ENCODE assay signal across 18 cellular contexts in genomic region chr4:26080876-26081628, GRCh38.
DNase-seq lines count a peak whose midpoint lies in the region; ATAC-seq and TF ChIP-seq lines count a peak whose summit lies in the region.
"Had no signal": no experiment of that assay in that cellular context is flagged by ENCODE, and none has a peak within 500 bp of the region (broad histone marks: within the 10 kb centered on the region; RNA-seq: fewer than 3 reads in every experiment).

No MANE protein-coding gene starts in this region.

- H3K36me3 Mint-ChIP-seq in activated CD4-positive, alpha-beta T cell treated with anti-CD3 and anti-CD28 coated beads, Interleukin-2, amount 10 ng/mL, durations not matched to agents 7 days and 5 days (ENCODE audit: low read depth) = peaks cover 17% of the 10 kb centered on the region
- peaks cover 18% of the 10 kb centered on the region for H3K36me3 Mint-ChIP-seq in activated T-helper 17 cell treated with anti-CD3 and anti-CD28 coated beads, Interleukin-2, amount 50 U/mL, for 72 hours (ENCODE audit: low read depth)
- H3K36me3 Mint-ChIP-seq: naive thymus-derived CD8-positive, alpha-beta T cell had no signal

- TF ChIP-seq POLR2A in HCT116 (IDR thresholded peaks at IDR 0.05; ENCODE audit: borderline replicate concordance, extremely low read depth, insufficient read depth, insufficient read length) = no peak

- no peak overlapping the region for H3K4me3 Mint-ChIP-seq in activated CD4-positive, alpha-beta T cell treated with anti-CD3 and anti-CD28 coated beads, Interleukin-2, amount 10 ng/mL, durations not matched to agents 7 days and 5 days
- peak overlapping the region; percentile 75 for H3K4me3 Mint-ChIP-seq in activated T-helper 17 cell treated with anti-CD3 and anti-CD28 coated beads, Interleukin-2, amount 50 U/mL, for 72 hours
- H3K4me3 Mint-ChIP-seq: naive thymus-derived CD8-positive, alpha-beta T cell had no signal

- no peaks in the 10 kb centered on the region for H3K79me2 ChIP-seq in HCT116 (ENCODE audit: insufficient read depth, low read length)

- intact Hi-C loops in HCT116 (cut with micrococcal nuclease) = loop anchor here (5.0 kb wide), 1 partner anchor 331 kb away; no protein-coding TSS in a partner anchor

- RAD21 ChIA-PET in HCT116 (lab: Charles Lee; ENCODE audit: low non-redundant PET in 1 of 2, low total read pairs in 2 of 2, uncharacterized antibody in 2 of 2, unreplicated experiment in 2 of 2) = no interaction called here

- H2AFZ ChIP-seq in HCT116 (ENCODE audit: low read depth, low read length, poor library complexity, severe bottlenecking) = peak overlapping the region; percentile 72

- ATAC-seq in HCT116 = no peak
- ATAC-seq in activated T-helper 17 cell treated with anti-CD3 and anti-CD28 coated beads, Interleukin-2, amount 50 U/mL, for 72 hours (replicated peaks) = peak; percentile 7
- no peak for ATAC-seq in GM19328 (IDR thresholded peaks at IDR 0.05; ENCODE audit: unreplicated experiment)

- POLR2A ChIA-PET in activated CD4-positive, alpha-beta T cell treated with anti-CD3 and anti-CD28 coated beads, Interleukin-2, amount 10 ng/mL, durations not matched to agents 7 days and 5 days (lab: Charles Lee) = no interaction called here
- POLR2A ChIA-PET in HCT116 (lab: Charles Lee) = no interaction called here

- TF ChIP-seq RAD21 in HCT116 (IDR thresholded peaks at IDR 0.05; ENCODE audit: low read depth) = no peak

- H3K27me3 ChIP-seq in HCT116 (ENCODE audit: insufficient read depth, low read length) = no peaks in the 10 kb centered on the region
- H3K27me3 ChIP-seq: pancreas, testis had no signal

- CTCF ChIA-PET in activated CD4-positive, alpha-beta T cell treated with anti-CD3 and anti-CD28 coated beads, Interleukin-2, amount 10 ng/mL, durations not matched to agents 7 days and 5 days (lab: Charles Lee) = interaction anchor here (1.3 kb wide), 1 partner anchor 19 kb away, joined by 4 read pairs; no protein-coding TSS in a partner anchor
- CTCF ChIA-PET in HCT116 (lab: Charles Lee) = no interaction called here

- no peaks in the 10 kb centered on the region for H3K36me3 ChIP-seq in HCT116 (ENCODE audit: control insufficient read depth in 1 of 2, insufficient read depth in 2 of 2, low read length in 2 of 2)
- H3K36me3 ChIP-seq: HAP-1, pancreas had no signal

- no peaks in the 10 kb centered on the region for H3K9me3 ChIP-seq in HCT116 (ENCODE audit: control insufficient read depth in 1 of 2, insufficient read depth in 1 of 2, low read depth in 1 of 2, low read length in 2 of 2)
- H3K9me3 ChIP-seq: pancreas, testis had no signal

- H3K4me1 ChIP-seq in HCT116 (ENCODE audit: control insufficient read depth in 1 of 2, insufficient read depth in 2 of 2, low read length in 2 of 2) = peaks cover 0 to 32% of the 10 kb centered on the region in 2 experiments; a peak in 2 of 4 replicates
- H3K4me1 ChIP-seq: testis had no signal

- no peaks in the 10 kb centered on the region for H3K9me2 ChIP-seq in HCT116 (ENCODE audit: insufficient read depth)

- no peak for TF ChIP-seq CTCF in HCT116 (IDR thresholded peaks at IDR 0.05 in 2 of 3, conservative IDR thresholded peaks at IDR 0.05 in 1 of 3; ENCODE audit: borderline replicate concordance in 1 of 3, insufficient read depth in 1 of 3, low read depth in 2 of 3, low read length in 2 of 3)

- H3K4me3 ChIP-seq in HCT116 (replicated peaks in 1 of 2; ENCODE audit: low read depth in 1 of 2, low read length in 2 of 2) = no peak overlapping the region
- H3K4me3 ChIP-seq: HAP-1, pancreas, testis had no signal

- no peak overlapping the region for H3K9ac ChIP-seq in HCT116 (ENCODE audit: low read length)
- H3K9ac ChIP-seq: KMS-11 had no signal

- no peaks in the 10 kb centered on the region for H4K20me1 ChIP-seq in HCT116 (ENCODE audit: insufficient read depth)

- no TSS peak for BruUV-seq in HCT116 (replicated peaks; lab: Mats Ljungman, UMichigan)

- H3K4me2 ChIP-seq in HCT116 (ENCODE audit: low read length) = no peak overlapping the region; the same call in 1 of the 2 replicates
- H3K4me2 ChIP-seq: KMS-11 had no signal

- H3K4me1 Mint-ChIP-seq in activated CD4-positive, alpha-beta T cell treated with anti-CD3 and anti-CD28 coated beads, Interleukin-2, amount 10 ng/mL, durations not matched to agents 7 days and 5 days = peaks cover 67% of the 10 kb centered on the region
- H3K4me1 Mint-ChIP-seq in activated T-helper 17 cell treated with anti-CD3 and anti-CD28 coated beads, Interleukin-2, amount 50 U/mL, for 72 hours = peaks cover 69% of the 10 kb centered on the region

- H3K27ac Mint-ChIP-seq in activated CD4-positive, alpha-beta T cell treated with anti-CD3 and anti-CD28 coated beads, Interleukin-2, amount 10 ng/mL, durations not matched to agents 7 days and 5 days = peak overlapping the region; percentile 0
- H3K27ac Mint-ChIP-seq in activated T-helper 17 cell treated with anti-CD3 and anti-CD28 coated beads, Interleukin-2, amount 50 U/mL, for 72 hours = peak overlapping the region; percentile 97
- H3K27ac Mint-ChIP-seq: naive thymus-derived CD8-positive, alpha-beta T cell had no signal

- peaks cover 20% of the 10 kb centered on the region for H3K9me3 Mint-ChIP-seq in activated CD4-positive, alpha-beta T cell treated with anti-CD3 and anti-CD28 coated beads, Interleukin-2, amount 10 ng/mL, durations not matched to agents 7 days and 5 days
- H3K9me3 Mint-ChIP-seq in activated T-helper 17 cell treated with anti-CD3 and anti-CD28 coated beads, Interleukin-2, amount 50 U/mL, for 72 hours = peaks cover 19% of the 10 kb centered on the region

- H3K27ac ChIP-seq in HCT116 (ENCODE audit: low read depth, low read length) = no peak overlapping the region
- H3K27ac ChIP-seq: KMS-11, pancreas, testis had no signal

- no peaks in the 10 kb centered on the region for H3K27me3 Mint-ChIP-seq in activated CD4-positive, alpha-beta T cell treated with anti-CD3 and anti-CD28 coated beads, Interleukin-2, amount 10 ng/mL, durations not matched to agents 7 days and 5 days
- H3K27me3 Mint-ChIP-seq in activated T-helper 17 cell treated with anti-CD3 and anti-CD28 coated beads, Interleukin-2, amount 50 U/mL, for 72 hours = no peaks in the 10 kb centered on the region

- DNase-seq in activated CD4-positive, alpha-beta T cell treated with anti-CD3 and anti-CD28 coated beads, Interleukin-2, amount 10 ng/mL, durations not matched to agents 7 days and 5 days = no peak
- no peak for DNase-seq in activated CD4-positive, alpha-beta T cell treated with anti-CD3 and anti-CD28 coated beads, Interleukin-2, amount 50 U/mL, for 4 hours
- DNase-seq in HCT116 (ENCODE audit: low read depth, low spot score) (no peak), islet precursor cell (no peak), NCI-H1436 treated with DMSO at 0.1 percent for 48 hours (lab: John Stamatoyannopoulos, UW) (no peak)
- peak; percentile 46 for DNase-seq in stimulated activated CD8-positive, alpha-beta memory T cell treated with anti-CD3 and anti-CD28 coated beads, Interleukin-4, amount 100 ng/mL, for 48 hours
- DNase-seq: activated CD4-positive, alpha-beta T cell treated with anti-CD3 and anti-CD28 coated beads for 1 hour; amniotic stem cell; cortex of kidney; glutamatergic neuron; NK-92 treated with Interleukin-12 subunit alpha and Interleukin-12 subunit beta, amount 100 ng/mL, for 24 hours; pancreas; testis had no signal

TF ChIP-seq in HCT116, 20 proteins besides CTCF, POLR2A, EP300 and RAD21:
- no peak for TF ChIP-seq EZH2phosphoT487 (IDR thresholded peaks at IDR 0.05; ENCODE audit: borderline replicate concordance)
- TF ChIP-seq YY1 (IDR thresholded peaks at IDR 0.05; ENCODE audit: extremely low read depth, insufficient replicate concordance, low read depth, low read length) = no peak
